ENCODE assay signal across 18 cellular contexts in genomic region chr1:22350171-22350961, GRCh38.
A peak's percentile ranks its signal among the peaks of the same experiment; 100 is the strongest.
DNase-seq lines count a peak whose midpoint lies in the region; ATAC-seq lines count a peak whose summit lies in the region.
"Had no signal": no experiment of that assay in that cellular context is flagged by ENCODE, and none has a peak within 500 bp of the region (broad histone marks: within the 10 kb centered on the region; RNA-seq: fewer than 3 reads in every experiment).

No MANE protein-coding gene starts in this region.

- no peaks in the 10 kb centered on the region for H3K36me3 ChIP-seq in CD4-positive, alpha-beta memory T cell (ENCODE audit: insufficient read depth, low read length)
- H3K36me3 ChIP-seq: left ventricle myocardium inferior, SJSA1, tibial nerve had no signal

- H3K4me3 Mint-ChIP-seq in stimulated activated memory B cell treated with anti-CD40 and anti-IgM and Interleukin-4, amounts not matched to agents 10 μg/mL and 1 μg/mL and 100 μg/mL, for 72 hours, result no peak overlapping the region
- no peak overlapping the region for H3K4me3 Mint-ChIP-seq in CD4-positive, alpha-beta memory T cell
- H3K4me3 Mint-ChIP-seq: CD4-positive, CD25-positive, alpha-beta regulatory T cell had no signal

- CTCF ChIA-PET in CD4-positive, alpha-beta memory T cell (lab: Charles Lee; ENCODE audit: partially characterized antibody), result no interaction called here

- no peaks in the 10 kb centered on the region for H3K9me3 Mint-ChIP-seq in stimulated activated memory B cell treated with anti-CD40 and anti-IgM and Interleukin-4, amounts not matched to agents 10 μg/mL and 1 μg/mL and 100 μg/mL, for 72 hours
- H3K9me3 Mint-ChIP-seq in CD4-positive, alpha-beta memory T cell, result peaks cover 0 to 4% (median 0%) of the 10 kb centered on the region in 8 donors

- peaks cover 64% of the 10 kb centered on the region for H3K27me3 Mint-ChIP-seq in stimulated activated memory B cell treated with anti-CD40 and anti-IgM and Interleukin-4, amounts not matched to agents 10 μg/mL and 1 μg/mL and 100 μg/mL, for 72 hours
- peaks cover 28 to 48% of the 10 kb centered on the region in 2 donors for H3K27me3 Mint-ChIP-seq in CD4-positive, alpha-beta memory T cell

- peaks cover 14% of the 10 kb centered on the region for H3K4me1 Mint-ChIP-seq in stimulated activated memory B cell treated with anti-CD40 and anti-IgM and Interleukin-4, amounts not matched to agents 10 μg/mL and 1 μg/mL and 100 μg/mL, for 72 hours
- H3K4me1 Mint-ChIP-seq in CD4-positive, alpha-beta memory T cell, result peaks cover 2 to 7% (median 5%) of the 10 kb centered on the region in 4 donors

- no peaks in the 10 kb centered on the region for H3K4me1 ChIP-seq in CD4-positive, alpha-beta memory T cell (ENCODE audit: insufficient read depth, low read length)
- H3K4me1 ChIP-seq: left ventricle myocardium inferior had no signal

- no peak overlapping the region for H3K27ac ChIP-seq in CD4-positive, alpha-beta memory T cell (ENCODE audit: low read depth, low read length)
- H3K27ac ChIP-seq: A549, left ventricle myocardium inferior, SJSA1, tibial nerve had no signal

- no peaks in the 10 kb centered on the region for H3K9me3 ChIP-seq in CD4-positive, alpha-beta memory T cell (ENCODE audit: control insufficient read depth in 1 of 2, low read length in 2 of 2)
- H3K9me3 ChIP-seq: A549, left ventricle myocardium inferior, SJSA1 had no signal

- peak; percentile 28 for ATAC-seq in stimulated activated memory B cell treated with anti-CD40 and anti-IgM and Interleukin-4, amounts not matched to agents 10 μg/mL and 1 μg/mL and 100 μg/mL, for 72 hours

- in situ Hi-C loops in KBM-7 (cut with MboI; ENCODE audit: low pct_unique_long_range_greater_than_20kb, low sequenced_read_pairs), result no loop called here

- H3K4me3 ChIP-seq in CD4-positive, alpha-beta memory T cell (ENCODE audit: low read length in 2 of 2), result no peak overlapping the region
- H3K4me3 ChIP-seq: A549, left ventricle myocardium inferior, SJSA1, tibial nerve had no signal

- POLR2A ChIA-PET in CD4-positive, alpha-beta memory T cell (lab: Charles Lee; ENCODE audit: partially characterized antibody), result no interaction called here

- H3K27me3 ChIP-seq in CD4-positive, alpha-beta memory T cell (ENCODE audit: insufficient read depth, low read length), result no peaks in the 10 kb centered on the region

- intact Hi-C loops in CD4-positive, alpha-beta memory T cell (cut with micrococcal nuclease), result no loop called here

- no peaks in the 10 kb centered on the region for H3K36me3 Mint-ChIP-seq in stimulated activated memory B cell treated with anti-CD40 and anti-IgM and Interleukin-4, amounts not matched to agents 10 μg/mL and 1 μg/mL and 100 μg/mL, for 72 hours
- no peaks in the 10 kb centered on the region for H3K36me3 Mint-ChIP-seq in CD4-positive, alpha-beta memory T cell
- H3K36me3 Mint-ChIP-seq: CD4-positive, CD25-positive, alpha-beta regulatory T cell had no signal

- DNase-seq in NCI-H2171 treated with DMSO at 0.1 percent for 48 hours (lab: John Stamatoyannopoulos, UW) (peak; percentile 18), NCI-H2171 (lab: John Stamatoyannopoulos, UW) (no peak), NCI-H82 treated with DMSO at 0.1 percent for 48 hours (lab: John Stamatoyannopoulos, UW; ENCODE audit: unreplicated experiment) (peak; percentile 95), iPS-NIHi11 (ENCODE audit: low spot score) (peak; percentile 68), kidney glomerular epithelial cell (lab: John Stamatoyannopoulos, UW) (no peak), KBM-7 (no peak)
- no peak for DNase-seq in CD4-positive, alpha-beta memory T cell
- DNase-seq: activated CD4-positive, alpha-beta T cell treated with anti-CD3 and anti-CD28 coated beads, Interleukin-2, amount 50 U/mL, for 1 hour; activated naive CD4-positive, alpha-beta T cell treated with anti-CD3 and anti-CD28 coated beads, Interleukin-2, amount 50 U/mL, for 16 hours; CD4-positive, CD25-positive, alpha-beta regulatory T cell; DMS53; left ventricle myocardium inferior; NCI-H510A; OCI-M1 had no signal

- no peak overlapping the region for H3K27ac Mint-ChIP-seq in stimulated activated memory B cell treated with anti-CD40 and anti-IgM and Interleukin-4, amounts not matched to agents 10 μg/mL and 1 μg/mL and 100 μg/mL, for 72 hours
- peak overlapping the region in 1 of 7 donors; percentile 60 for H3K27ac Mint-ChIP-seq in CD4-positive, alpha-beta memory T cell
- H3K27ac Mint-ChIP-seq: CD4-positive, CD25-positive, alpha-beta regulatory T cell had no signal

Comparison
In these comparisons a context has a peak if more than half of its experiments do, and no peak if none do; other contexts are left out.
1. DNase-seq: peak in NCI-H2171 treated with DMSO at 0.1 percent for 48 hours (single experiment), NCI-H82 treated with DMSO at 0.1 percent for 48 hours (single experiment) and iPS-NIHi11 (single experiment); none in NCI-H2171 (single experiment), kidney glomerular epithelial cell (single experiment), KBM-7 (single experiment) and CD4-positive, alpha-beta memory T cell (0 of 5).